ENCODE assay signal across 1 cellular context in the genomic region with DNA sequence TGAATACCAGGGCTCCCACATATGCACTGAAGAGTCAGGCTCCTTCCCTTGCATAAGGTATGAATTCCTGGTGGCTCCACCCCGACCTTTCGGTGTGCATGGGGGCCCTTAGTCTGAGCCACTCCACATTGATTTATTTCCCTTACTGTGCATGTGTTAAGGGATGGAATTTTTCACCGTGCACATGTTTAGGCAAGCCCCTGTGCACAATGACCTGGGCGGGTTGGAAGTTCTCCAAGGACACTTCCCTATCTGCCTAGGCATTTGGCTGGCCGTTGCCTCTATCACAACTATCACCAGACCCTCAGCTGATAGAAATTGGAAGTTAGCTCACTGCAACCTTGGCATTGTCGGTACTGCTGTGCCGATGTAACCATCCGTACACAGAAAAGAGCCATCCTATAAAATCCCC.
TF ChIP-seq lines count a peak whose summit lies in the region.

No MANE protein-coding gene starts in this region.

TF ChIP-seq in A549, 52 proteins besides CTCF, POLR2A, EP300 and RAD21 (continued from another document):
- TF ChIP-seq NR3C1 (IDR thresholded peaks at IDR 0.05), result no peak
- no peak for TF ChIP-seq HEYL (CRISPR knock-in tag; IDR thresholded peaks at IDR 0.05)
- TF ChIP-seq MAFK (IDR thresholded peaks at IDR 0.05; ENCODE audit: partially characterized antibody), result no peak
- TF ChIP-seq SREBF2 (IDR thresholded peaks at IDR 0.05), result no peak
- no peak for TF ChIP-seq ZNF302 (CRISPR knock-in tag; IDR thresholded peaks at IDR 0.05)
- no peak for TF ChIP-seq NFE2L2 (conservative IDR thresholded peaks at IDR 0.05; ENCODE audit: low read length)
